Comparison of ENCODE assay signal across 25 cellular contexts in the genomic region with DNA sequence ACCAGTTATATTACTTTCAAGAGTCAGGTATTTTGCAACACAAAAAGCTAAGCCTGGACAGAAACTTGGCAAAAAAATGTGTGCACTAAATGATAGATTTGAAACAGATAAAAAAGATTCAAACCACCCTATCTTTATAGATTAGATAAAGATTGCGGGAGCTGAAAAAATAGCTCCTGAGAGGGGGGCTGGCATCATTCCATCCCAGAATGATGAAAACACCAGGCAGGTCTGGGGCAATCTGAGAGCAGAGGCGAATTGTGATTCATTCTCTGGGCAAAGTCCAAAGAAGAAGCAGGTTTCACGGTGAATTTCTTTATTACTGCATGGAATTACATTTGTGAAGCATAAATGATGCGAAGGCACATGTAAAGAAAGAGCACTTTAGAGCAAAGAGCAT.
"Had no signal": no experiment of that assay in that cellular context is flagged by ENCODE, and none has a peak within 500 bp of the region (broad histone marks: within the 10 kb centered on the region; RNA-seq: fewer than 3 reads in every experiment).

No MANE protein-coding gene starts in this region.

- H3K27ac Mint-ChIP-seq: activated naive CD8-positive, alpha-beta T cell treated with anti-CD3 and anti-CD28 coated beads for 36 hours; activated T-helper 2 cell treated with anti-CD3 and anti-CD28 coated beads, Interferon-gamma antibody, Interleukin-2, Interleukin-4, amounts not matched to agents 10 μg/mL and 5 μg/mL and 100 μg/mL, durations not matched to agents 14 hours and 24 hours and 36 hours; memory B cell; T-helper 1 cell treated with Interleukin-12 subunit alpha and Interleukin-12 subunit beta and Interleukin-4 antibody, amounts not matched to agents 30 μg/mL and 1 μg/mL, for 36 hours had no signal

- ATAC-seq: activated T-cell treated with anti-CD3 and anti-CD28 coated beads, Interleukin-2, amount 50 U/mL, for 4 hours; left cardiac atrium; mucosa of descending colon; upper lobe of right lung had no signal

- H3K27ac ChIP-seq: cardiac muscle cell, upper lobe of right lung had no signal

- H3K9me3 ChIP-seq: mucosa of descending colon, upper lobe of right lung had no signal

- DNase-seq: activated CD4-positive, alpha-beta T cell treated with anti-CD3 and anti-CD28 coated beads for 4 hours; activated CD4-positive, alpha-beta T cell treated with anti-CD3 and anti-CD28 coated beads, Interleukin-2, amount 50 U/mL, for 48 hours; activated CD4-positive, CD25-positive, alpha-beta regulatory T cell; activated CD8-positive, alpha-beta memory T cell treated with anti-CD3 and anti-CD28 coated beads, Interleukin-2, amount 50 U/mL, for 48 hours; activated naive CD4-positive, alpha-beta T cell; activated naive CD8-positive, alpha-beta T cell treated with anti-CD3 and anti-CD28 coated beads for 36 hours; activated T-cell treated with anti-CD3 and anti-CD28 coated beads, Interleukin-2, amount 50 U/mL, for 4 hours; amygdala; effector CD4-positive, alpha-beta T cell; erythroblast; glutamatergic neuron; islet precursor cell; left cardiac atrium; mucosa of descending colon; naive B cell; occipital lobe; retina; stimulated activated CD4-positive, alpha-beta T cell treated with anti-CD3 and anti-CD28 coated beads, Interleukin-4, amount 100 ng/mL, for 24 hours; stimulated activated naive CD4-positive, alpha-beta T cell treated with Interleukin-2 at 50 U/mL for 16 hours; upper lobe of right lung had no signal

- H3K4me3 Mint-ChIP-seq: activated naive CD8-positive, alpha-beta T cell treated with anti-CD3 and anti-CD28 coated beads for 36 hours; activated T-cell treated with anti-CD3 and anti-CD28 coated beads, Interleukin-2, amount 50 U/mL, for 4 hours; memory B cell; naive B cell; neural crest cell; T-helper 1 cell treated with Interleukin-12 subunit alpha and Interleukin-12 subunit beta and Interleukin-4 antibody, amounts not matched to agents 30 μg/mL and 1 μg/mL, for 36 hours had no signal

- H3K36me3 ChIP-seq: cardiac muscle cell, upper lobe of right lung had no signal

- H3K27me3 Mint-ChIP-seq: activated naive CD8-positive, alpha-beta T cell treated with anti-CD3 and anti-CD28 coated beads for 36 hours; memory B cell; naive B cell had no signal

- H3K36me3 Mint-ChIP-seq: activated naive CD8-positive, alpha-beta T cell treated with anti-CD3 and anti-CD28 coated beads for 36 hours; memory B cell; naive B cell had no signal

- H3K4me3 ChIP-seq: cardiac muscle cell, mucosa of descending colon, upper lobe of right lung had no signal

- H3K9me3 Mint-ChIP-seq: memory B cell; neural crest cell; T-helper 1 cell treated with Interleukin-12 subunit alpha and Interleukin-12 subunit beta and Interleukin-4 antibody, amounts not matched to agents 30 μg/mL and 1 μg/mL, for 36 hours had no signal

- H3K4me1 ChIP-seq: upper lobe of right lung had no signal

- H3K27me3 ChIP-seq: cardiac muscle cell, upper lobe of right lung had no signal

- H3K4me1 Mint-ChIP-seq: activated naive CD8-positive, alpha-beta T cell treated with anti-CD3 and anti-CD28 coated beads for 36 hours; memory B cell; naive B cell; neural crest cell had no signal
